In the genomic region with DNA sequence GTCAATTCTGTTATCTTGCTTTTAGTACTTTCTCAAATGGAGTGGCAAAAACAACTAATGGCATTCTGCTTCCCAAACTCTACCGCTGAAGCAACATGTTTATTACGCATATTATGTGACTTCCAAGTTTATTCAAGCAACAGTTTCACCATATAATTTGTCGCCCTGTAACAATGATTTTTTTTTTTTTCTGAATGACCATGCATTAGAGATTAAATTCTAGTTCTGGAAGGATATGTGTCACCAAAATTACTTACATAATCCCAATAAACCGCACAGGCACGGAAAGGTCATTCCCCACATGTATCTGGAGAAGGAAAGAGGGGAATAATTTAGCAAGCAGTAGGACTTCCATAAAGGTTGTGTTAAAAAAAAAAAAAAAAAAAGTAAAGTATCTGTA, we compare ENCODE assay signal across 32 cellular contexts.
"Had no signal": no experiment of that assay in that cellular context is flagged by ENCODE, and none has a peak within 500 bp of the region (broad histone marks: within the 10 kb centered on the region; RNA-seq: fewer than 3 reads in every experiment).

No MANE protein-coding gene starts in this region.

- H3K4me1 Mint-ChIP-seq: activated B cell treated with CpG ODN at 0.5 μM for 24 hours; activated T-helper 17 cell treated with anti-CD3 and anti-CD28 coated beads, Interleukin-2, amount 50 U/mL, for 72 hours; central memory CD8-positive, alpha-beta T cell; endodermal cell; T-helper 17 cell had no signal

- H3K27ac ChIP-seq: coronary artery, dorsolateral prefrontal cortex, esophagus muscularis mucosa, gastroesophageal sphincter, heart right ventricle, WERI-Rb-1 had no signal

- H3K27ac Mint-ChIP-seq: activated B cell treated with CpG ODN at 0.5 μM for 24 hours; activated CD8-positive, alpha-beta T cell treated with anti-CD3 and anti-CD28 coated beads for 36 hours; activated naive CD8-positive, alpha-beta T cell; activated T-helper 17 cell treated with anti-CD3 and anti-CD28 coated beads, Interleukin-2, amount 50 U/mL, for 72 hours; dendritic cell treated with granulocyte-macrophage colony-stimulating factor and Interleukin-4, amounts not matched to agents 40 ng/mL and 50 ng/mL, for 4 days; endodermal cell; T-helper 17 cell; T-helper 2 cell treated with Interferon-gamma antibody and Interleukin-4, amounts not matched to agents 5 μg/mL and 100 μg/mL, for 36 hours had no signal

- H3K4me1 ChIP-seq: gastroesophageal sphincter, heart right ventricle had no signal

- H3K9me3 ChIP-seq: esophagus muscularis mucosa, gastroesophageal sphincter, heart right ventricle had no signal

- H3K27me3 ChIP-seq: dorsolateral prefrontal cortex, esophagus muscularis mucosa, gastroesophageal sphincter, heart right ventricle had no signal

- H3K27me3 Mint-ChIP-seq: activated B cell treated with CpG ODN at 0.5 μM for 24 hours; activated CD8-positive, alpha-beta T cell treated with anti-CD3 and anti-CD28 coated beads for 36 hours; activated naive CD8-positive, alpha-beta T cell; activated T-helper 17 cell treated with anti-CD3 and anti-CD28 coated beads, Interleukin-2, amount 50 U/mL, for 72 hours; central memory CD8-positive, alpha-beta T cell; dendritic cell treated with granulocyte-macrophage colony-stimulating factor and Interleukin-4, amounts not matched to agents 40 ng/mL and 50 ng/mL, for 4 days; T-helper 17 cell had no signal

- H3K4me3 Mint-ChIP-seq: activated B cell treated with CpG ODN at 0.5 μM for 24 hours; activated CD8-positive, alpha-beta T cell treated with anti-CD3 and anti-CD28 coated beads for 36 hours; activated naive CD8-positive, alpha-beta T cell; activated T-cell treated with anti-CD3 and anti-CD28 coated beads, Interleukin-2, amount 50 U/mL, for 4 hours; activated T-helper 17 cell treated with anti-CD3 and anti-CD28 coated beads, Interleukin-2, amount 50 U/mL, for 72 hours; brain; central memory CD8-positive, alpha-beta T cell; dendritic cell treated with granulocyte-macrophage colony-stimulating factor and Interleukin-4, amounts not matched to agents 40 ng/mL and 50 ng/mL, for 4 days; endodermal cell; T-helper 17 cell; T-helper 2 cell treated with Interferon-gamma antibody and Interleukin-4, amounts not matched to agents 5 μg/mL and 100 μg/mL, for 36 hours had no signal

- FAIRE-seq: bronchial epithelial cell had no signal

- DNase-seq: activated B cell treated with CpG ODN at 0.5 μM for 24 hours; activated CD4-positive, alpha-beta T cell treated with anti-CD3 and anti-CD28 coated beads for 48 hours; activated CD4-positive, alpha-beta T cell treated with anti-CD3 and anti-CD28 coated beads, Interleukin-2, amount 50 U/mL, for 1 hour; activated CD4-positive, alpha-beta T cell treated with anti-CD3 and anti-CD28 coated beads, Interleukin-2, amount 50 U/mL, for 48 hours; activated CD8-positive, alpha-beta memory T cell treated with anti-CD3 and anti-CD28 coated beads for 24 hours; activated CD8-positive, alpha-beta T cell treated with anti-CD3 and anti-CD28 coated beads for 36 hours; activated effector memory CD4-positive, alpha-beta T cell treated with Interleukin-2 at 50 U/mL for 16 hours; activated gamma-delta T cell treated with Interleukin-2 at 50 U/mL for 16 hours; activated naive CD4-positive, alpha-beta T cell treated with anti-CD3 and anti-CD28 coated beads, Interleukin-2, amount 50 U/mL, for 16 hours; activated naive CD4-positive, alpha-beta T cell treated with Interleukin-2 at 50 U/mL for 16 hours; activated T-cell treated with anti-CD3 and anti-CD28 coated beads, Interleukin-2, amount 50 U/mL, for 4 hours; amniotic stem cell; dorsolateral prefrontal cortex; effector memory CD4-positive, alpha-beta T cell; endodermal cell; erythroblast; foreskin melanocyte; heart right ventricle; T-helper 1 cell; T-helper 17 cell; T1000; WERI-Rb-1 had no signal

- H3K9me3 Mint-ChIP-seq: activated B cell treated with CpG ODN at 0.5 μM for 24 hours; brain; central memory CD8-positive, alpha-beta T cell; dendritic cell treated with granulocyte-macrophage colony-stimulating factor and Interleukin-4, amounts not matched to agents 40 ng/mL and 50 ng/mL, for 4 days; endodermal cell had no signal

- H3K36me3 ChIP-seq: esophagus muscularis mucosa, gastroesophageal sphincter, heart right ventricle, WERI-Rb-1 had no signal

- H3K36me3 Mint-ChIP-seq: activated naive CD8-positive, alpha-beta T cell; brain had no signal

- H3K4me3 ChIP-seq: coronary artery, dorsolateral prefrontal cortex, esophagus muscularis mucosa, gastroesophageal sphincter, heart right ventricle had no signal
